20 cellular contexts compared by ENCODE assay signal in the genomic region with DNA sequence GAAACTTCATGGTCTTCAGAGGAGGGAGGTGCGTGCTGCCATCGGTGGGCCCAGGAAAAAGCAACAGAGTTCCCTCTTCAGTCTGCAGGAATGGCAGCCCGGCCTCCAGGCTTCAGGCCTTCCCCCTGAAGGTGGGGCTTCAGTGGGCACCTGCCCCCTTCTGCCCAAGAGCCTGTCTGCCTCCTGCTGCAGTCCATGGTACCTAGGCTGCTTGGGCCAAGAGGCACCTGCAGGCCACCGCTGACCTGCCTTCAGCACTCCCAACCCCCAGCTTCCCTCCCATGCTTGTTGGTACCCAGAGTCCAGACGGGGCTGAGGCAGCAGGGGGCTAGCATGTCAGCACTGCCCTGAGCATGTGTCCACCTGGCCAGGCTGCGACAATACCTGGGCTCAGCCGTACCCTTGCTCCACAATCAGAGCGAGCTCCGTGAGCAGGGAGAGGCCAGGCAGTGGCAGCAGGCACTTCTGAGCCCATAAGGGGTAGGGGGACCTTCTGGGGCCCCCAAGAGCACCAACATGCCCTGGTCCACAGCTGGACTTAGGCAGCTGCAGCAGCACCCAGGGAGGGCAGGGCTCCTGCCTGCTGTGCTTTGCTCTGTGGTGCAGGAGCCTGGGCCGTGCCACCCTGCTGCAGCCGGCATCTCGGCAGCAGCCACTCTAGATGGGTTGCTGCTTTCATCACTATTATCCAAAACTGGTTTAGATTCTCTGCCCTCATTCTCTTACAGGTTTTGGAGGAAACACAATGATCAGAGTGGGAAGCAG.
DNase-seq lines count a peak whose midpoint lies in the region; ATAC-seq and TF ChIP-seq lines count a peak whose summit lies in the region.
"Had no signal": no experiment of that assay in that cellular context is flagged by ENCODE, and none has a peak within 500 bp of the region (broad histone marks: within the 10 kb centered on the region; RNA-seq: fewer than 3 reads in every experiment).

No MANE protein-coding gene starts in this region.

- H3K27me3 Mint-ChIP-seq in activated naive CD8-positive, alpha-beta T cell treated with anti-CD3 and anti-CD28 coated beads, Interleukin-2, amount 50 U/mL, for 24 hours = no peaks in the 10 kb centered on the region
- no peaks in the 10 kb centered on the region for H3K27me3 Mint-ChIP-seq in activated naive CD8-positive, alpha-beta T cell treated with anti-CD3 and anti-CD28 coated beads for 36 hours
- H3K27me3 Mint-ChIP-seq: IgD-negative memory B cell had no signal

- no peak for DNase-seq in activated naive CD8-positive, alpha-beta T cell treated with anti-CD3 and anti-CD28 coated beads, Interleukin-2, amount 50 U/mL, for 24 hours
- no peak for DNase-seq in activated naive CD8-positive, alpha-beta T cell treated with anti-CD3 and anti-CD28 coated beads for 36 hours
- DNase-seq in mesenchymal stem cell (no peak), putamen (ENCODE audit: low spot score) (peak; percentile 6), NCI-H1436 treated with DMSO at 0.1 percent for 48 hours (lab: John Stamatoyannopoulos, UW) (no peak), prostate gland (ENCODE audit: low spot score) (no peak), omental fat pad (ENCODE audit: low spot score) (no peak)
- DNase-seq: AML-193; CD4-positive, alpha-beta memory T cell; DMS153; DMS79; GDM1; GM23248; HFFc6 had no signal

- H2BK5ac ChIP-seq in mesenchymal stem cell (ENCODE audit: low read depth, low read length, poor library complexity, severe bottlenecking) = no peak overlapping the region

- no peak overlapping the region for H3K18ac ChIP-seq in mesenchymal stem cell (ENCODE audit: low read depth in 1 of 2, low read length in 2 of 2)

- no peaks in the 10 kb centered on the region for H3K4me1 Mint-ChIP-seq in activated naive CD8-positive, alpha-beta T cell treated with anti-CD3 and anti-CD28 coated beads, Interleukin-2, amount 50 U/mL, for 24 hours
- H3K4me1 Mint-ChIP-seq in activated naive CD8-positive, alpha-beta T cell treated with anti-CD3 and anti-CD28 coated beads for 36 hours = no peaks in the 10 kb centered on the region
- H3K4me1 Mint-ChIP-seq: CD4-positive, alpha-beta memory T cell; IgD-negative memory B cell had no signal

- no peaks in the 10 kb centered on the region for H3K36me3 Mint-ChIP-seq in activated naive CD8-positive, alpha-beta T cell treated with anti-CD3 and anti-CD28 coated beads, Interleukin-2, amount 50 U/mL, for 24 hours (ENCODE audit: low read depth)
- no peaks in the 10 kb centered on the region for H3K36me3 Mint-ChIP-seq in activated naive CD8-positive, alpha-beta T cell treated with anti-CD3 and anti-CD28 coated beads for 36 hours
- H3K36me3 Mint-ChIP-seq: CD4-positive, alpha-beta memory T cell; IgD-negative memory B cell had no signal

- no peak overlapping the region for H3K4me2 ChIP-seq in mesenchymal stem cell (ENCODE audit: low read length, poor library complexity, severe bottlenecking)
- H3K4me2 ChIP-seq: A549 had no signal

- intact Hi-C loops in prostate gland (cut with DNase I) = no loop called here

- H3K27ac Mint-ChIP-seq in activated naive CD8-positive, alpha-beta T cell treated with anti-CD3 and anti-CD28 coated beads, Interleukin-2, amount 50 U/mL, for 24 hours = no peak overlapping the region
- no peak overlapping the region for H3K27ac Mint-ChIP-seq in activated naive CD8-positive, alpha-beta T cell treated with anti-CD3 and anti-CD28 coated beads for 36 hours
- H3K27ac Mint-ChIP-seq: HFFc6, IgD-negative memory B cell had no signal

- no peak overlapping the region for H3K4ac ChIP-seq in mesenchymal stem cell (ENCODE audit: low read depth in 1 of 2, low read length in 2 of 2)

- no peak overlapping the region for H2AK5ac ChIP-seq in mesenchymal stem cell (ENCODE audit: low read length, severe bottlenecking)

- H4K8ac ChIP-seq in mesenchymal stem cell (ENCODE audit: low read length) = no peak overlapping the region

- no peak overlapping the region for H2BK12ac ChIP-seq in mesenchymal stem cell (ENCODE audit: low read length in 2 of 2)

- H2BK120ac ChIP-seq in mesenchymal stem cell (ENCODE audit: low read depth, low read length) = peak overlapping the region; percentile 2

- peak; percentile 20 for ATAC-seq in activated naive CD8-positive, alpha-beta T cell treated with anti-CD3 and anti-CD28 coated beads, Interleukin-2, amount 50 U/mL, for 24 hours
- ATAC-seq in HG03521 (IDR thresholded peaks at IDR 0.05; ENCODE audit: unreplicated experiment) (no peak), omental fat pad (ENCODE audit: low FRiP score) (no peak)
- ATAC-seq: HCT116 had no signal

- H3K4me3 Mint-ChIP-seq in activated naive CD8-positive, alpha-beta T cell treated with anti-CD3 and anti-CD28 coated beads, Interleukin-2, amount 50 U/mL, for 24 hours = no peak overlapping the region
- no peak overlapping the region for H3K4me3 Mint-ChIP-seq in activated naive CD8-positive, alpha-beta T cell treated with anti-CD3 and anti-CD28 coated beads for 36 hours
- H3K4me3 Mint-ChIP-seq: CD4-positive, alpha-beta memory T cell; HFFc6; IgD-negative memory B cell had no signal

- no peaks in the 10 kb centered on the region for H3K4me1 ChIP-seq in mesenchymal stem cell (ENCODE audit: control insufficient read depth, insufficient read depth, low read depth, low read length)
- H3K4me1 ChIP-seq in prostate gland (replicated peaks) = no peaks in the 10 kb centered on the region
- H3K4me1 ChIP-seq: A549 had no signal

- TF ChIP-seq CTCF in prostate gland (IDR thresholded peaks at IDR 0.05) = no peak
- no peak for TF ChIP-seq CTCF in omental fat pad (IDR thresholded peaks at IDR 0.05)

- H3K79me1 ChIP-seq in mesenchymal stem cell (replicated peaks; ENCODE audit: low read length, poor library complexity, severe bottlenecking) = no peaks in the 10 kb centered on the region

- H3K27me3 ChIP-seq in mesenchymal stem cell (ENCODE audit: control insufficient read depth in 1 of 2, insufficient read depth in 1 of 2, low read length in 2 of 2) = no peaks in the 10 kb centered on the region
- no peaks in the 10 kb centered on the region for H3K27me3 ChIP-seq in prostate gland (replicated peaks; ENCODE audit: insufficient read depth)

- H3K4me3 ChIP-seq in mesenchymal stem cell (ENCODE audit: insufficient read depth in 1 of 2, low read depth in 1 of 2, low read length in 2 of 2) = no peak overlapping the region
- no peak overlapping the region for H3K4me3 ChIP-seq in prostate gland
- H3K4me3 ChIP-seq: A549, GM23248 had no signal

- no peak for TF ChIP-seq POLR2A in prostate gland (IDR thresholded peaks at IDR 0.05)

- no peaks in the 10 kb centered on the region for H3K9me3 ChIP-seq in mesenchymal stem cell (ENCODE audit: control insufficient read depth, low read length)
- H3K9me3 ChIP-seq in prostate gland = no peaks in the 10 kb centered on the region
- H3K9me3 ChIP-seq: A549 had no signal

- no peak overlapping the region for H3K27ac ChIP-seq in mesenchymal stem cell (ENCODE audit: low read length, poor library complexity, severe bottlenecking)
- no peak overlapping the region for H3K27ac ChIP-seq in prostate gland
- H3K27ac ChIP-seq: 22Rv1, A549, C4-2B, GM23248 had no signal

- no peak overlapping the region for H3K9ac ChIP-seq in mesenchymal stem cell (ENCODE audit: low read length)
- H3K9ac ChIP-seq: GM23248 had no signal

- WGBS in mesenchymal stem cell = 93% methylated on average over 11 of the region's 12 CpGs
- WGBS in prostate gland = 89% methylated on average over 12 of the region's 12 CpGs

- no peak overlapping the region for H2BK15ac ChIP-seq in mesenchymal stem cell (ENCODE audit: low read depth, poor library complexity, severe bottlenecking)

- no peak overlapping the region for H3K23ac ChIP-seq in mesenchymal stem cell (ENCODE audit: low read length in 2 of 2)

- H4K91ac ChIP-seq in mesenchymal stem cell (ENCODE audit: low read length) = no peak overlapping the region

- no peaks in the 10 kb centered on the region for H3K9me3 Mint-ChIP-seq in activated naive CD8-positive, alpha-beta T cell treated with anti-CD3 and anti-CD28 coated beads, Interleukin-2, amount 50 U/mL, for 24 hours
- no peaks in the 10 kb centered on the region for H3K9me3 Mint-ChIP-seq in activated naive CD8-positive, alpha-beta T cell treated with anti-CD3 and anti-CD28 coated beads for 36 hours
- H3K9me3 Mint-ChIP-seq: CD4-positive, alpha-beta memory T cell; HFFc6; IgD-negative memory B cell had no signal

- H2AFZ ChIP-seq in mesenchymal stem cell (ENCODE audit: low read depth, low read length) = no peak overlapping the region
- H2AFZ ChIP-seq: GM23248 had no signal

- H3K36me3 ChIP-seq in mesenchymal stem cell (ENCODE audit: control insufficient read depth in 1 of 2, insufficient read depth in 2 of 2, low read depth in 1 of 2, low read length in 2 of 2) (no peaks in the 10 kb centered on the region), prostate gland (no peaks in the 10 kb centered on the region)

- no peak overlapping the region for H3K14ac ChIP-seq in mesenchymal stem cell (ENCODE audit: low read length in 2 of 2)
